ENCODE assay signal across 6 cellular contexts in the genomic region with DNA sequence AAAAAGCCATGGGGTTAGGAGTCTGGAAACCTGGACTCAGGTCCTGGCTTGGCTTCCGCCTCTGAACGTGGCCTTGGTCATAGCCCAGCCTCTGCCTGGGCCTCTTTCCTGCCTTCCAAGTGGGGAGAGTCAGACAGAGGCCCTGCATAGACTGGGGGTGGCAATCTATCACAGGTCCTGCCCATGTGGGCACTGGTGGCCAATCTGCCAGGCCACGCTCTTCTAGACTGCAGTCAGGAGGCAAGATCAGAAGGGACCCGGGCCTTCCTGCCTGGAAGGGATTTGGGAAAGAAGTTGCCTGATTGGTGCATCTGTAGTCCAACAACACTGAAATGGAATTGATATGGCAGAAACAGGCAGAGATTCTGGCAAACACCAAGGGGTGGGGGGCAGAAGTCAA. TPM values are rescaled to one million over a fixed set of nuclear protein-coding genes. Genes with fewer than 3 reads are reported as not detected.
"Had no signal": no experiment of that assay in that cellular context is flagged by ENCODE, and none has a peak within 500 bp of the region (broad histone marks: within the 10 kb centered on the region; RNA-seq: fewer than 3 reads in every experiment).

No MANE protein-coding gene starts in this region.

- ATAC-seq: GM23338 had no signal

- H3K9me3 Mint-ChIP-seq: GM23338 had no signal

- H3K27ac Mint-ChIP-seq: GM23338, H9 had no signal

- H3K4me3 ChIP-seq: GM23338 had no signal

- DNase-seq: H9, HCEC 1CT, IMR-90 had no signal

- H3K4me3 Mint-ChIP-seq: GM23338, H9 had no signal

RNA-seq across cellular contexts. Expression of a gene that starts 46.1 kb away (rescaled TPM):
- total RNA-seq: GM23338, H1, H9, HT-29, IMR-90 had no signal
